8 cellular contexts compared by ENCODE assay signal in the genomic region with DNA sequence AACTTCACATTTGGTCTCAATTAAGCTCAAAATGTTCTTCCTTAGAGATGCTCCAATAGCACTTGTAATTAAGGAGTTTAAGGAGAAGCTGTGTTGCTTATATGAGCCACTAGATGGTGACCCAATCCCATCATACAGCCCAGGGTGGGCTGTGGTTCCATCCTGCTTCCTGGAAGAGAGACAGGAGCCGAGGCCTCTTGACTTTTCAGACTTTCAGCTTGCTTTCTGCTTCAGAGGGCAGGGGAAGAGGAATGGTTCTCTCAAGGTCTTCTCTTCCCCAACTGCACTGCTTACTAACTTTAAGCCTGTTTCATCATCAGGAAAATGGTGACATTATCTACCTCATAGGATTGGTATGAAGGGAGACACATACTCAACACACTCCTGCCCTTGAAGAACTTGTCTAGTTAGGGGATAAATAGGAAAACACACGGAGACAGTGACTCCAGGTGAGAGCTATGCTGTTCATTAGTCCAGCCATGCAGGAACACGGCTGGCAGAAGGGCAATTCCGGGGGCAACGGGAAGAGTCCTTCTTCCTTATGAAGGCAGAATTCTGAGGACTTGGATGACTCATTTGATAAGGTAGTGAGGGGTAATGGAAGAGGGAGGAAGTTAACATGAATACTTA. TPM values are rescaled to one million over a fixed set of nuclear protein-coding genes. Genes with fewer than 3 reads are reported as not detected.
A peak's percentile ranks its signal among the peaks of the same experiment; 100 is the strongest.
DNase-seq lines count a peak whose midpoint lies in the region; ATAC-seq and TF ChIP-seq lines count a peak whose summit lies in the region.

No MANE protein-coding gene starts in this region.

- H3K36me3 ChIP-seq in OCI-LY1 (ENCODE audit: insufficient read depth, low read length), result no peaks in the 10 kb centered on the region

- DNase-seq in Calu3 (no peak), coronary artery (ENCODE audit: low spot score) (no peak), left lobe of liver (ENCODE audit: low spot score) (no peak), type B pancreatic cell (ENCODE audit: extremely low spot score, unreplicated experiment) (no peak)

- TF ChIP-seq CTCF in Calu3 (IDR thresholded peaks at IDR 0.05; ENCODE audit: unreplicated experiment) (no peak), OCI-LY1 (IDR thresholded peaks at IDR 0.05; ENCODE audit: low read length) (peak; percentile 56), coronary artery (IDR thresholded peaks at IDR 0.05) (peak; percentile 47), type B pancreatic cell (conservative IDR thresholded peaks at IDR 0.05) (peak; percentile 95)

- intact Hi-C loops in Calu3 (cut with micrococcal nuclease; ENCODE audit: unreplicated experiment), result loop anchor here (1.0 to 10.0 kb wide), 3 partner anchors 50 to 313 kb away; no protein-coding TSS in a partner anchor

- no peaks in the 10 kb centered on the region for H3K4me1 ChIP-seq in OCI-LY1 (ENCODE audit: insufficient read depth, low read length, severe bottlenecking)

- BruUV-seq in Calu3 (replicated peaks; lab: Mats Ljungman, UMichigan), result no TSS peak

- no peaks in the 10 kb centered on the region for H3K9me3 ChIP-seq in OCI-LY1 (ENCODE audit: low read length)

- H3K4me3 ChIP-seq in OCI-LY1 (ENCODE audit: low read depth, low read length, poor library complexity, severe bottlenecking) (no peak overlapping the region), coronary artery (no peak overlapping the region)

- H3F3A ChIP-seq in OCI-LY1 (ENCODE audit: insufficient read depth, low read length), result no peaks in the 10 kb centered on the region

- no peak overlapping the region for H2AFZ ChIP-seq in OCI-LY1 (ENCODE audit: low read length)

- H3K4me1 Mint-ChIP-seq in Calu3 (ENCODE audit: low read depth, unreplicated experiment) (peaks cover 9% of the 10 kb centered on the region), type B pancreatic cell (ENCODE audit: unreplicated experiment) (peaks cover 13% of the 10 kb centered on the region)

- H3K27ac ChIP-seq in OCI-LY1 (ENCODE audit: low read depth, low read length, poor library complexity, severe bottlenecking), result no peak overlapping the region
- H3K27ac ChIP-seq in coronary artery, result no peak overlapping the region

- H3K27ac Mint-ChIP-seq in Calu3 (ENCODE audit: unreplicated experiment) (peak overlapping the region; percentile 71), type B pancreatic cell (peak overlapping the region; percentile 92)

- ATAC-seq in HG02981 (IDR thresholded peaks at IDR 0.05; ENCODE audit: unreplicated experiment), result peak; percentile 54
- peak; percentile 87 for ATAC-seq in left lobe of liver
- no peak for ATAC-seq in GM21576 (IDR thresholded peaks at IDR 0.05; ENCODE audit: unreplicated experiment)
- ATAC-seq in GM21737 (IDR thresholded peaks at IDR 0.05; ENCODE audit: unreplicated experiment), result no peak

- H3K9me2 ChIP-seq in OCI-LY1 (ENCODE audit: low read depth, low read length), result no peaks in the 10 kb centered on the region

- no peaks in the 10 kb centered on the region for H3K79me2 ChIP-seq in OCI-LY1 (ENCODE audit: insufficient read depth, low read length)

- no peaks in the 10 kb centered on the region for H4K20me1 ChIP-seq in OCI-LY1 (ENCODE audit: insufficient read depth, low read length)

- CTCF ChIA-PET in Calu3 (lab: Charles Lee), result interaction anchor here (0.8 to 1.5 kb wide), 7 partner anchors 9 to 338 kb away, joined by 3 to 8 read pairs (median 4); no protein-coding TSS in a partner anchor

- no peak overlapping the region for H3K4me2 ChIP-seq in OCI-LY1 (ENCODE audit: low read length)

- no peak overlapping the region for H3K4me3 Mint-ChIP-seq in Calu3 (ENCODE audit: low read depth, unreplicated experiment)
- no peak overlapping the region for H3K4me3 Mint-ChIP-seq in type B pancreatic cell

- peaks cover 4% of the 10 kb centered on the region for H3K36me3 Mint-ChIP-seq in Calu3 (ENCODE audit: insufficient read depth, unreplicated experiment)
- H3K36me3 Mint-ChIP-seq in type B pancreatic cell, result peaks cover 8% of the 10 kb centered on the region

- H3K9ac ChIP-seq in OCI-LY1 (ENCODE audit: low read length), result no peak overlapping the region

- H3K27me3 ChIP-seq in OCI-LY1 (ENCODE audit: insufficient read depth, low read length), result no peaks in the 10 kb centered on the region

- no peaks in the 10 kb centered on the region for H3K9me3 Mint-ChIP-seq in Calu3 (ENCODE audit: low read depth, unreplicated experiment)
- no peaks in the 10 kb centered on the region for H3K9me3 Mint-ChIP-seq in type B pancreatic cell

- H3K27me3 Mint-ChIP-seq in Calu3 (ENCODE audit: unreplicated experiment) (no peaks in the 10 kb centered on the region), type B pancreatic cell (no peaks in the 10 kb centered on the region)

RNA-seq across cellular contexts. Expression of gene TMEM218, which starts 20.1 kb away (rescaled TPM):
- total RNA-seq in Calu3 (2022) (10.0 and 14.5 TPM in 2 replicates), left lobe of liver (9.3 TPM), type B pancreatic cell (ENCODE audit: low replicate concordance) (17.2 and 33.2 TPM in 2 replicates)

RNA-seq across cellular contexts. Expression of gene SLC37A2, which starts 28.3 kb away (rescaled TPM):
- total RNA-seq in Calu3 (2022) (2.5 and 4.3 TPM in 2 replicates), left lobe of liver (3.1 TPM), type B pancreatic cell (ENCODE audit: low replicate concordance) (1.3 TPM in 2 replicates)

Comparison
In these comparisons a context has a peak if more than half of its experiments do, and no peak if none do; other contexts are left out.
1. ATAC-seq: peak in HG02981 (single experiment) and left lobe of liver (single experiment); none in GM21576 (single experiment) and GM21737 (single experiment).